ENCODE assay signal across 8 cellular contexts in genomic region chr6:37696220-37696840, GRCh38. TPM values are rescaled to one million over a fixed set of nuclear protein-coding genes. Genes with fewer than 3 reads are reported as not detected.
A peak's percentile ranks its signal among the peaks of the same experiment; 100 is the strongest.
DNase-seq lines count a peak whose midpoint lies in the region; ATAC-seq and TF ChIP-seq lines count a peak whose summit lies in the region.

No MANE protein-coding gene starts in this region.

- peak; percentile 39 for DNase-seq in GM10248 (ENCODE audit: extremely low spot score)
- DNase-seq in OCI-LY7 (ENCODE audit: low spot score) = no peak
- peak; percentile 38 for DNase-seq in amniotic epithelial cell (ENCODE audit: low read depth)
- DNase-seq in iPS-NIHi7 (ENCODE audit: extremely low spot score) = peak; percentile 43
- DNase-seq in stimulated activated CD4-positive, alpha-beta T cell treated with anti-CD3 and anti-CD28 coated beads, Interleukin-4, amount 100 ng/mL, for 1 hour = peak; percentile 37
- DNase-seq in GDM1 (lab: John Stamatoyannopoulos, UW) = no peak
- no peak for DNase-seq in SIG-M5 treated with dmso at 0.1 percent for 504 hours (lab: John Stamatoyannopoulos, UW; ENCODE audit: unreplicated experiment)

- TF ChIP-seq CTCF in GM10248 (IDR thresholded peaks at IDR 0.05; ENCODE audit: control extremely low read depth, extremely low read depth, low read depth, missing control alignments) (no peak), OCI-LY7 (conservative IDR thresholded peaks at IDR 0.05; ENCODE audit: low read length) (no peak)

- no peaks in the 10 kb centered on the region for H3K36me3 ChIP-seq in OCI-LY7 (ENCODE audit: insufficient read depth, low read length)

- intact Hi-C loops in OCI-LY7 (cut with micrococcal nuclease; ENCODE audit: unreplicated experiment) = no loop called here

- H3K4me3 ChIP-seq in OCI-LY7 (ENCODE audit: low read depth, low read length, poor library complexity, severe bottlenecking) = no peak overlapping the region

- no peak overlapping the region for H2AFZ ChIP-seq in OCI-LY7 (ENCODE audit: low read length)

- no peaks in the 10 kb centered on the region for H3K9me3 ChIP-seq in OCI-LY7 (ENCODE audit: low read length)

- peaks cover 4% of the 10 kb centered on the region for H3K4me1 ChIP-seq in OCI-LY7 (ENCODE audit: insufficient read depth, low read length, poor library complexity, severe bottlenecking)

- BruUV-seq in OCI-LY7 (replicated peaks; lab: Mats Ljungman, UMichigan) = no TSS peak

- H3K27ac ChIP-seq in OCI-LY7 (ENCODE audit: low read depth, low read length, poor library complexity, severe bottlenecking) = no peak overlapping the region

- H3K9me2 ChIP-seq in OCI-LY7 (ENCODE audit: insufficient read depth, low read length) = no peaks in the 10 kb centered on the region

- POLR2A ChIA-PET in GM10248 (lab: Yijun Ruan, JAX) (no interaction called here), OCI-LY7 (lab: Charles Lee) (no interaction called here)

- H3K79me2 ChIP-seq in OCI-LY7 (ENCODE audit: insufficient read depth, low read depth, low read length) = no peaks in the 10 kb centered on the region

- H4K20me1 ChIP-seq in OCI-LY7 (ENCODE audit: insufficient read depth, low read length) = no peaks in the 10 kb centered on the region; the same call in 1 of the 2 replicates

- CTCF ChIA-PET in GM10248 (lab: Yijun Ruan, JAX) (no interaction called here), OCI-LY7 (lab: Charles Lee; ENCODE audit: unreplicated experiment) (no interaction called here)

- ATAC-seq in GM19463 (IDR thresholded peaks at IDR 0.05; ENCODE audit: unreplicated experiment) = no peak

- H3K4me2 ChIP-seq in OCI-LY7 (ENCODE audit: low read length) = peak overlapping the region; percentile 14; the same call in 1 of the 2 replicates

RNA-seq across cellular contexts. Expression of gene MDGA1, which starts 1.4 kb away (rescaled TPM):
- total RNA-seq in OCI-LY7 (2014; rRNA removed; shearing (Covaris generic)) = 0.22 and 0.33 TPM in 2 replicates
- 0.17 and 0.32 TPM in 2 replicates for total RNA-seq in OCI-LY7 (2022)

Comparison
In these comparisons a context has a peak if more than half of its experiments do, and no peak if none do; other contexts are left out.
1. DNase-seq: peak in GM10248 (single experiment), amniotic epithelial cell (single experiment), iPS-NIHi7 (single experiment) and stimulated activated CD4-positive, alpha-beta T cell treated with anti-CD3 and anti-CD28 coated beads, Interleukin-4, amount 100 ng/mL, for 1 hour (single experiment); none in OCI-LY7 (single experiment), GDM1 (single experiment) and SIG-M5 treated with dmso at 0.1 percent for 504 hours (single experiment).